ENCODE assay signal across 28 cellular contexts in the genomic region with DNA sequence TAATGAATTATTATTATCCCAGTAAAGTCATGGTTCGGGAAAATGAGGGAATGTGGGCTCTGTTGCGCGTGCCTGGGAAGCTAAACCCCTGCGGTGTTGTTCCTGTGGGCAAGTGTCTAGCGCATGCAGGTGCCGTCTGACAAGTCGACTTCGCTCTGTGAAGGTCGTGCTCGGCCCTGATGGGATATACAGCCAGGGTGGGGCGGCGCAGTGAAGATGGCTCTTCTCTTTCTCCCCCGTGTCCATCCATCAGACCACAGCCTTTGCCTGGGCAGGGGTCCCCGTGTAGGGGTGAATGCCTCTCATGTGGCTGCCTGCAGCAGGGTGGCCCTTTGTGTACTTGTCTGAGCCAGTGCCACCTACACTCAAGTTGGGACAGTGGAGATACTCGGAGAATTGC. TPM values are rescaled to one million over a fixed set of nuclear protein-coding genes. Genes with fewer than 3 reads are reported as not detected.
"Had no signal": no experiment of that assay in that cellular context is flagged by ENCODE, and none has a peak within 500 bp of the region (broad histone marks: within the 10 kb centered on the region; RNA-seq: fewer than 3 reads in every experiment).

No MANE protein-coding gene starts in this region.

- H3K4me3 Mint-ChIP-seq: activated CD4-positive, alpha-beta memory T cell treated with anti-CD3 and anti-CD28 coated beads, Interleukin-2, amount 10 ng/mL, durations not matched to agents 7 days and 5 days; activated CD4-positive, alpha-beta T cell treated with anti-CD3 and anti-CD28 coated beads, Interleukin-2, amount 10 ng/mL, durations not matched to agents 7 days and 5 days; activated naive CD4-positive, alpha-beta T cell treated with anti-CD3 and anti-CD28 coated beads, Interleukin-2, amount 10 ng/mL, durations not matched to agents 7 days and 5 days; activated naive CD8-positive, alpha-beta T cell treated with anti-CD3 and anti-CD28 coated beads, Interleukin-2, amount 10 ng/mL, durations not matched to agents 7 days and 5 days; activated T-cell treated with anti-CD3 and anti-CD28 coated beads, Interleukin-2, amount 50 U/mL, for 24 hours; activated T-cell treated with anti-CD3 and anti-CD28 coated beads, Interleukin-2, amount 50 U/mL, for 72 hours; central memory CD8-positive, alpha-beta T cell; dendritic cell treated with granulocyte-macrophage colony-stimulating factor and Interleukin-4, amounts not matched to agents 40 ng/mL and 50 ng/mL, for 4 days had no signal

- H3K27ac Mint-ChIP-seq: activated CD4-positive, alpha-beta memory T cell treated with anti-CD3 and anti-CD28 coated beads, Interleukin-2, amount 10 ng/mL, durations not matched to agents 7 days and 5 days; activated CD4-positive, alpha-beta T cell treated with anti-CD3 and anti-CD28 coated beads, Interleukin-2, amount 10 ng/mL, durations not matched to agents 7 days and 5 days; activated naive CD4-positive, alpha-beta T cell treated with anti-CD3 and anti-CD28 coated beads, Interleukin-2, amount 10 ng/mL, durations not matched to agents 7 days and 5 days; activated T-cell treated with anti-CD3 and anti-CD28 coated beads, Interleukin-2, amount 50 U/mL, for 24 hours; activated T-cell treated with anti-CD3 and anti-CD28 coated beads, Interleukin-2, amount 50 U/mL, for 72 hours; dendritic cell treated with granulocyte-macrophage colony-stimulating factor and Interleukin-4, amounts not matched to agents 40 ng/mL and 50 ng/mL, for 4 days had no signal

- H3K9me3 ChIP-seq: esophagus muscularis mucosa, gastrocnemius medialis, heart left ventricle had no signal

- H3K27me3 Mint-ChIP-seq: activated CD4-positive, alpha-beta memory T cell treated with anti-CD3 and anti-CD28 coated beads, Interleukin-2, amount 10 ng/mL, durations not matched to agents 7 days and 5 days; activated CD4-positive, alpha-beta T cell treated with anti-CD3 and anti-CD28 coated beads, Interleukin-2, amount 10 ng/mL, durations not matched to agents 7 days and 5 days; activated naive CD4-positive, alpha-beta T cell treated with anti-CD3 and anti-CD28 coated beads, Interleukin-2, amount 10 ng/mL, durations not matched to agents 7 days and 5 days; activated naive CD8-positive, alpha-beta T cell treated with anti-CD3 and anti-CD28 coated beads, Interleukin-2, amount 10 ng/mL, durations not matched to agents 7 days and 5 days; activated T-cell treated with anti-CD3 and anti-CD28 coated beads, Interleukin-2, amount 50 U/mL, for 24 hours; central memory CD8-positive, alpha-beta T cell; dendritic cell treated with granulocyte-macrophage colony-stimulating factor and Interleukin-4, amounts not matched to agents 40 ng/mL and 50 ng/mL, for 4 days had no signal

- FAIRE-seq: astrocyte, bronchial epithelial cell had no signal

- DNase-seq: activated CD4-positive, alpha-beta memory T cell treated with anti-CD3 and anti-CD28 coated beads, Interleukin-2, amount 10 ng/mL, durations not matched to agents 7 days and 5 days; activated CD4-positive, alpha-beta T cell treated with anti-CD3 and anti-CD28 coated beads for 1 hour; activated CD4-positive, alpha-beta T cell treated with anti-CD3 and anti-CD28 coated beads for 4 hours; activated CD4-positive, alpha-beta T cell treated with anti-CD3 and anti-CD28 coated beads, Interleukin-2, amount 10 ng/mL, durations not matched to agents 7 days and 5 days; activated CD4-positive, alpha-beta T cell treated with anti-CD3 and anti-CD28 coated beads, Interleukin-2, amount 50 U/mL, for 4 hours; activated CD8-positive, alpha-beta memory T cell treated with anti-CD3 and anti-CD28 coated beads, Interleukin-2, amount 50 U/mL, for 48 hours; activated gamma-delta T cell; activated naive CD4-positive, alpha-beta T cell; activated naive CD4-positive, alpha-beta T cell treated with anti-CD3 and anti-CD28 coated beads, Interleukin-2, amount 10 ng/mL, durations not matched to agents 7 days and 5 days; activated naive CD8-positive, alpha-beta T cell treated with anti-CD3 and anti-CD28 coated beads, Interleukin-2, amount 10 ng/mL, durations not matched to agents 7 days and 5 days; activated T-cell treated with anti-CD3 and anti-CD28 coated beads for 4 hours; activated T-cell treated with anti-CD3 and anti-CD28 coated beads, Interleukin-2, amount 50 U/mL, for 24 hours; activated T-cell treated with anti-CD3 and anti-CD28 coated beads, Interleukin-2, amount 50 U/mL, for 72 hours; brain microvascular endothelial cell; effector memory CD4-positive, alpha-beta T cell; erythroblast; foreskin keratinocyte; gastrocnemius medialis; glutamatergic neuron; T-helper 1 cell; T-helper 2 cell had no signal

- ATAC-seq: activated naive CD4-positive, alpha-beta T cell treated with anti-CD3 and anti-CD28 coated beads, Interleukin-2, amount 50 U/mL, for 72 hours; activated T-cell treated with anti-CD3 and anti-CD28 coated beads, Interleukin-2, amount 50 U/mL, for 72 hours; foreskin keratinocyte; gastrocnemius medialis; heart left ventricle had no signal

- H3K4me1 Mint-ChIP-seq: activated CD4-positive, alpha-beta memory T cell treated with anti-CD3 and anti-CD28 coated beads, Interleukin-2, amount 10 ng/mL, durations not matched to agents 7 days and 5 days; activated CD4-positive, alpha-beta T cell treated with anti-CD3 and anti-CD28 coated beads, Interleukin-2, amount 10 ng/mL, durations not matched to agents 7 days and 5 days; activated naive CD4-positive, alpha-beta T cell treated with anti-CD3 and anti-CD28 coated beads, Interleukin-2, amount 10 ng/mL, durations not matched to agents 7 days and 5 days; central memory CD8-positive, alpha-beta T cell had no signal

RNA-seq across cellular contexts. Expression of a gene that starts 59.6 kb away (rescaled TPM):
- total RNA-seq: activated CD4-positive, alpha-beta memory T cell treated with anti-CD3 and anti-CD28 coated beads, Interleukin-2, amount 10 ng/mL, durations not matched to agents 7 days and 5 days; activated CD4-positive, alpha-beta T cell treated with anti-CD3 and anti-CD28 coated beads, Interleukin-2, amount 10 ng/mL, durations not matched to agents 7 days and 5 days; activated naive CD8-positive, alpha-beta T cell treated with anti-CD3 and anti-CD28 coated beads, Interleukin-2, amount 10 ng/mL, durations not matched to agents 7 days and 5 days; activated T-cell treated with anti-CD3 and anti-CD28 coated beads, Interleukin-2, amount 50 U/mL, for 72 hours; astrocyte; bronchial epithelial cell; foreskin keratinocyte; gastrocnemius medialis had no signal
